ENCODE assay signal across 1 cellular context in the genomic region with DNA sequence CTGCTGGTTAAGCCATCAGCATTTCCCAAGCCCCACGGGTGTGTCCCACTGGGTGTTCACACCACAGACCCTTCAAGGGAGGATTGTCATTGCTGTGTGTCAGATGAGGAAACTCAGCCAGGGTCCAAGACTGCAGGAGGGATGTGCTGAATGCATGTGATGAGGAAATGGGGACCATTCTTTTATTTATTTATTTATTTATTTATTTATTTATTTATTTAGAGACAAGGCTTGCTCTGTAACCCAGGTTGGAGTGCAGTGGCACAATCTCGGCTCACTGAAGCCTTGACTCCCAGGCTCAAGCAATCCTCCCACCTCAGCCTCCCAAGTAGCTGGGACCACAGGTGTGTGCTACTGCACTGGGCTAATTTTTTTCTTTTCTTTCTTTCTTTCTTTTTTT.
TF ChIP-seq lines count a peak whose summit lies in the region.

No MANE protein-coding gene starts in this region.

TF ChIP-seq in HEK293, 187 proteins besides CTCF, POLR2A, EP300 and RAD21 (continued from another document):
- no peak for TF ChIP-seq ZNF366 (tag by site-specific recombination; conservative IDR thresholded peaks at IDR 0.05)
- no peak for TF ChIP-seq ZNF677 (tag by site-specific recombination; IDR thresholded peaks at IDR 0.05)
- TF ChIP-seq ZNF350 (tag by site-specific recombination; IDR thresholded peaks at IDR 0.05), result no peak
- peak; percentile 57; the same call in 1 of the 2 replicates for TF ChIP-seq GLI2 (tag by site-specific recombination; IDR thresholded peaks at IDR 0.05; ENCODE audit: borderline replicate concordance, low read depth)
- TF ChIP-seq ZIC2 (tag by site-specific recombination; IDR thresholded peaks at IDR 0.05), result no peak
- no peak for TF ChIP-seq SALL2 (tag by site-specific recombination; IDR thresholded peaks at IDR 0.05; ENCODE audit: borderline replicate concordance)
- TF ChIP-seq OVOL3 (tag by site-specific recombination; IDR thresholded peaks at IDR 0.05), result no peak
- TF ChIP-seq, protein P1, sequence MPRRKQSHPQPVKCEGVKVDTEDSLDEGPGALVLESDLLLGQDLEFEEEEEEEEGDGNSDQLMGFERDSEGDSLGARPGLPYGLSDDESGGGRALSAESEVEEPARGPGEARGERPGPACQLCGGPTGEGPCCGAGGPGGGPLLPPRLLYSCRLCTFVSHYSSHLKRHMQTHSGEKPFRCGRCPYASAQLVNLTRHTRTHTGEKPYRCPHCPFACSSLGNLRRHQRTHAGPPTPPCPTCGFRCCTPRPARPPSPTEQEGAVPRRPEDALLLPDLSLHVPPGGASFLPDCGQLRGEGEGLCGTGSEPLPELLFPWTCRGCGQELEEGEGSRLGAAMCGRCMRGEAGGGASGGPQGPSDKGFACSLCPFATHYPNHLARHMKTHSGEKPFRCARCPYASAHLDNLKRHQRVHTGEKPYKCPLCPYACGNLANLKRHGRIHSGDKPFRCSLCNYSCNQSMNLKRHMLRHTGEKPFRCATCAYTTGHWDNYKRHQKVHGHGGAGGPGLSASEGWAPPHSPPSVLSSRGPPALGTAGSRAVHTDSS (tag by site-specific recombination; IDR thresholded peaks at IDR 0.05), result no peak
- no peak for TF ChIP-seq ZNF146 (tag by site-specific recombination; IDR thresholded peaks at IDR 0.05)
- no peak for TF ChIP-seq ZNF776 (tag by site-specific recombination; IDR thresholded peaks at IDR 0.05; ENCODE audit: borderline replicate concordance)
- TF ChIP-seq ZNF791 (tag by site-specific recombination; IDR thresholded peaks at IDR 0.05), result 0 out of 2 replicates have a peak, but pooled peaks have one; percentile 39
- no peak for TF ChIP-seq ZNF10 (tag by site-specific recombination; IDR thresholded peaks at IDR 0.05)
- TF ChIP-seq ZBTB7A (tag by site-specific recombination; IDR thresholded peaks at IDR 0.05; ENCODE audit: low read depth), result no peak
- TF ChIP-seq, protein P2, sequence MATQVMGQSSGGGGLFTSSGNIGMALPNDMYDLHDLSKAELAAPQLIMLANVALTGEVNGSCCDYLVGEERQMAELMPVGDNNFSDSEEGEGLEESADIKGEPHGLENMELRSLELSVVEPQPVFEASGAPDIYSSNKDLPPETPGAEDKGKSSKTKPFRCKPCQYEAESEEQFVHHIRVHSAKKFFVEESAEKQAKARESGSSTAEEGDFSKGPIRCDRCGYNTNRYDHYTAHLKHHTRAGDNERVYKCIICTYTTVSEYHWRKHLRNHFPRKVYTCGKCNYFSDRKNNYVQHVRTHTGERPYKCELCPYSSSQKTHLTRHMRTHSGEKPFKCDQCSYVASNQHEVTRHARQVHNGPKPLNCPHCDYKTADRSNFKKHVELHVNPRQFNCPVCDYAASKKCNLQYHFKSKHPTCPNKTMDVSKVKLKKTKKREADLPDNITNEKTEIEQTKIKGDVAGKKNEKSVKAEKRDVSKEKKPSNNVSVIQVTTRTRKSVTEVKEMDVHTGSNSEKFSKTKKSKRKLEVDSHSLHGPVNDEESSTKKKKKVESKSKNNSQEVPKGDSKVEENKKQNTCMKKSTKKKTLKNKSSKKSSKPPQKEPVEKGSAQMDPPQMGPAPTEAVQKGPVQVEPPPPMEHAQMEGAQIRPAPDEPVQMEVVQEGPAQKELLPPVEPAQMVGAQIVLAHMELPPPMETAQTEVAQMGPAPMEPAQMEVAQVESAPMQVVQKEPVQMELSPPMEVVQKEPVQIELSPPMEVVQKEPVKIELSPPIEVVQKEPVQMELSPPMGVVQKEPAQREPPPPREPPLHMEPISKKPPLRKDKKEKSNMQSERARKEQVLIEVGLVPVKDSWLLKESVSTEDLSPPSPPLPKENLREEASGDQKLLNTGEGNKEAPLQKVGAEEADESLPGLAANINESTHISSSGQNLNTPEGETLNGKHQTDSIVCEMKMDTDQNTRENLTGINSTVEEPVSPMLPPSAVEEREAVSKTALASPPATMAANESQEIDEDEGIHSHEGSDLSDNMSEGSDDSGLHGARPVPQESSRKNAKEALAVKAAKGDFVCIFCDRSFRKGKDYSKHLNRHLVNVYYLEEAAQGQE (tag by site-specific recombination; IDR thresholded peaks at IDR 0.05), result peak; percentile 68; the same call in 1 of the 2 replicates
- TF ChIP-seq ZBTB21 (tag by site-specific recombination; IDR thresholded peaks at IDR 0.05), result 0 out of 2 replicates have a peak, but pooled peaks have one; percentile 45
- no peak for TF ChIP-seq ZSCAN16 (tag by site-specific recombination; IDR thresholded peaks at IDR 0.05)
- TF ChIP-seq BCL11B (tag by site-specific recombination; IDR thresholded peaks at IDR 0.05; ENCODE audit: low read depth), result no peak
- 0 out of 2 replicates have a peak, but pooled peaks have one; percentile 61 for TF ChIP-seq ZNF354C (tag by site-specific recombination; IDR thresholded peaks at IDR 0.05; ENCODE audit: borderline replicate concordance, low read depth)
- no peak for TF ChIP-seq ZNF175 (tag by site-specific recombination; IDR thresholded peaks at IDR 0.05)
- TF ChIP-seq ZBTB20 (tag by site-specific recombination; IDR thresholded peaks at IDR 0.05), result no peak
- no peak for TF ChIP-seq BCL11A (tag by site-specific recombination; IDR thresholded peaks at IDR 0.05; ENCODE audit: low read depth)
- peak; percentile 23; the same call in 1 of the 2 replicates for TF ChIP-seq GFI1B (tag by site-specific recombination; IDR thresholded peaks at IDR 0.05)
- TF ChIP-seq ZNF792 (tag by site-specific recombination; IDR thresholded peaks at IDR 0.05), result no peak
- no peak for TF ChIP-seq ZFHX2 (tag by site-specific recombination; conservative IDR thresholded peaks at IDR 0.05)
- no peak for TF ChIP-seq ZNF174 (tag by site-specific recombination; IDR thresholded peaks at IDR 0.05)
- no peak for TF ChIP-seq SP2 (tag by site-specific recombination; IDR thresholded peaks at IDR 0.05)
- no peak for TF ChIP-seq KLF10 (tag by site-specific recombination; IDR thresholded peaks at IDR 0.05)
